Comparison of ENCODE assay signal across 4 cellular contexts in the genomic region with DNA sequence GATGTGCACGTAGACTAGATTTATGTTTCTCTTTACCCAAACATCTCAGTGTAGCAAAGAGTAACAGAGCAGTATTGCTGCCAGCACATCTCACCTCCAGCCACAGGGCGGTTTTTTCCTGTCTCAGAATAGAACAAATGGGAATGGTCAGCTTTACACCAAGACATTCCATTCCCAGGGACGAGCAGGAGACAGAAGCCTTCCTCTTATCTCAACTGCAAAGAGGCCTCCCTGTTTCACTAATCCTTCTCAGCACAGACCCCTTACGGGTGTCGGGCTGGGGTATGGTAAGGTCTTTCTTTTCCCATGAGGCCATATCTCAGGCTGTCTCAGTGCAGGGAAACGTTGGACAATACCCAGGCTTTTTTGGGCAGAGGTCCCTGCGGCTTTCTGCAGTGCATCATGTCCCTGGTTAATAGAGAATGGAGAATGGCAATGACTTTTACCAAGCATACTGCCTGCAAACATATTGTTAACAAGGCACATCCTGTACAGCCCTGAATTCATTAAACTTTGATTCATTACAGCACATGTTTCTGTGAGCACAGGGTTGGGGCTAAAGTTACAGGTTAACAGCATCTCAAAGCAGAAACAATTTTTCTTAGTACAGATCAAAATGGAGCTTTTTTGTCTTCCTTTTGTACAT. TPM values are rescaled to one million over a fixed set of nuclear protein-coding genes. Genes with fewer than 3 reads are reported as not detected.
"Had no signal": no experiment of that assay in that cellular context is flagged by ENCODE, and none has a peak within 500 bp of the region (broad histone marks: within the 10 kb centered on the region; RNA-seq: fewer than 3 reads in every experiment).

No MANE protein-coding gene starts in this region.

RNA-seq across cellular contexts. Expression of a gene that starts 35.3 kb away (rescaled TPM):
- total RNA-seq: dermis blood vessel endothelial cell, osteocyte, testis had no signal
- polyA plus RNA-seq: neural cell had no signal
